1 cellular context compared by ENCODE assay signal in genomic region chr9:126371007-126371870, GRCh38.
TF ChIP-seq lines count a peak whose summit lies in the region.

No MANE protein-coding gene starts in this region.

TF ChIP-seq in WTC11, 78 proteins besides CTCF, POLR2A, EP300 and RAD21 (continued from another document):
- TF ChIP-seq PREB (CRISPR knock-in tag; IDR thresholded peaks at IDR 0.05; ENCODE audit: borderline replicate concordance) (no peak), ZNF121 (CRISPR knock-in tag; IDR thresholded peaks at IDR 0.05) (no peak)
TF ChIP-seq in WTC11: peak in this region for 2.
